Comparison of ENCODE assay signal across 8 cellular contexts in the genomic region with DNA sequence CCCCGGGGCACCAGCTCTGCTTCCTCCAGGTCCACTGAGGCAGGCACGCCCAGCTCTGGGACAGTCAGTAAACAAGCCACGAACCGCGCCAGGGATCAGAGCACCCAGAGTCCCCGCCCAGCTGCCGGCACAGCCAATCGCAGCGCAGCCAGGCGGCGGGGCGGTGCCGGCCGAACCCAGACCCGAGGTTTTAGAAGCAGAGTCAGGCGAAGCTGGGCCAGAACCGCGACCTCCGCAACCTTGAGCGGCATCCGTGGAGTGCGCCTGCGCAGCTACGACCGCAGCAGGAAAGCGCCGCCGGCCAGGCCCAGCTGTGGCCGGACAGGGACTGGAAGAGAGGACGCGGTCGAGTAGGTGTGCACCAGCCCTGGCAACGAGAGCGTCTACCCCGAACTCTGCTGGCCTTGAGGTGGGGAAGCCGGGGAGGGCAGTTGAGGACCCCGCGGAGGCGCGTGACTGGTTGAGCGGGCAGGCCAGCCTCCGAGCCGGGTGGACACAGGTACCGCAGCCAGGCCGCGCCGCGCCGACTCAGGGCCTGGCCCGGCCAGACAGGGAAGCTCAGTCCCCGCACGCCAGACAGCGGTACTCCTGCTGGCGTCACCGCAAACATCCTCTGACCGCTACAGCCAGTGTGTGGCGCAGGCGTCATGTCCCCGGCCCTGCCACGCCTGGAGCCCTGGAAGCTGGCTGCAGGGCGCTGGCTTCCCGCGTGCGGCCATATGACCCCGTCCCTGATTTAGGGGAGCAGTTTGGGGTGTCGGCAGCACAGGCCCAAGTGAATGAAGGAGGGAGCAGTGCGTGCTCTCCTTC. TPM values are rescaled to one million over a fixed set of nuclear protein-coding genes. Genes with fewer than 3 reads are reported as not detected.
A peak's percentile ranks its signal among the peaks of the same experiment; 100 is the strongest.
DNase-seq lines count a peak whose midpoint lies in the region; ATAC-seq lines count a peak whose summit lies in the region.

Gene CTSL (plus strand): TSS at position 220 of the 810 bp plus-strand sequence. CDS start 1,485 bp downstream, outside the sequence.

- H3K4me1 Mint-ChIP-seq in activated CD4-positive, alpha-beta T cell treated with anti-CD3 and anti-CD28 coated beads, Interleukin-2, amount 10 ng/mL, durations not matched to agents 24 days and 14 days = peaks cover 7% of the 10 kb centered on the region
- H3K4me1 Mint-ChIP-seq in dendritic cell treated with granulocyte-macrophage colony-stimulating factor and Interleukin-4, amounts not matched to agents 40 ng/mL and 50 ng/mL, for 4 days (ENCODE audit: low read depth) = peaks cover 76% of the 10 kb centered on the region

- peak within 1 kb of the TSS; percentile 91 for H3K4me3 Mint-ChIP-seq in activated CD4-positive, alpha-beta T cell treated with anti-CD3 and anti-CD28 coated beads, Interleukin-2, amount 10 ng/mL, durations not matched to agents 24 days and 14 days
- H3K4me3 Mint-ChIP-seq in dendritic cell treated with granulocyte-macrophage colony-stimulating factor and Interleukin-4, amounts not matched to agents 40 ng/mL and 50 ng/mL, for 4 days = peak within 1 kb of the TSS; percentile 97

- H3K27ac Mint-ChIP-seq in activated CD4-positive, alpha-beta T cell treated with anti-CD3 and anti-CD28 coated beads, Interleukin-2, amount 10 ng/mL, durations not matched to agents 24 days and 14 days = peak within 1 kb of the TSS; percentile 30
- peak within 1 kb of the TSS; percentile 99 for H3K27ac Mint-ChIP-seq in dendritic cell treated with granulocyte-macrophage colony-stimulating factor and Interleukin-4, amounts not matched to agents 40 ng/mL and 50 ng/mL, for 4 days

- intact Hi-C loops in activated CD4-positive, alpha-beta T cell treated with anti-CD3 and anti-CD28 coated beads, Interleukin-2, amount 10 ng/mL, durations not matched to agents 24 days and 14 days (cut with micrococcal nuclease) = no loop called here
- intact Hi-C loops in dendritic cell treated with granulocyte-macrophage colony-stimulating factor and Interleukin-4, amounts not matched to agents 40 ng/mL and 50 ng/mL, for 4 days (cut with micrococcal nuclease) = loop anchor here (1.0 to 10.0 kb wide), 4 partner anchors 13 to 231 kb away; partner anchors contain the start of gene DAPK1

- peaks cover 30% of the 10 kb centered on the region for H3K27me3 Mint-ChIP-seq in activated CD4-positive, alpha-beta T cell treated with anti-CD3 and anti-CD28 coated beads, Interleukin-2, amount 10 ng/mL, durations not matched to agents 24 days and 14 days
- H3K27me3 Mint-ChIP-seq in dendritic cell treated with granulocyte-macrophage colony-stimulating factor and Interleukin-4, amounts not matched to agents 40 ng/mL and 50 ng/mL, for 4 days = peaks cover 12% of the 10 kb centered on the region

- peak; percentile 51 for ATAC-seq in GM18519 (IDR thresholded peaks at IDR 0.05; ENCODE audit: low FRiP score, unreplicated experiment)
- ATAC-seq in GM19035 (IDR thresholded peaks at IDR 0.05; ENCODE audit: unreplicated experiment) = no peak

- H3K9me3 Mint-ChIP-seq in activated CD4-positive, alpha-beta T cell treated with anti-CD3 and anti-CD28 coated beads, Interleukin-2, amount 10 ng/mL, durations not matched to agents 24 days and 14 days = no peaks in the 10 kb centered on the region
- no peaks in the 10 kb centered on the region for H3K9me3 Mint-ChIP-seq in dendritic cell treated with granulocyte-macrophage colony-stimulating factor and Interleukin-4, amounts not matched to agents 40 ng/mL and 50 ng/mL, for 4 days

- DNase-seq in NCI-H2196 (lab: John Stamatoyannopoulos, UW; ENCODE audit: unreplicated experiment) (peak; percentile 78), kidney glomerular epithelial cell (lab: John Stamatoyannopoulos, UW) (peak; percentile 75), NCI-H146 treated with DMSO at 0.1 percent for 48 hours (lab: John Stamatoyannopoulos, UW; ENCODE audit: unreplicated experiment) (no peak)
- DNase-seq in activated CD4-positive, alpha-beta T cell treated with anti-CD3 and anti-CD28 coated beads, Interleukin-2, amount 10 ng/mL, durations not matched to agents 24 days and 14 days = peak; percentile 82
- DNase-seq in stimulated activated CD4-positive, alpha-beta T cell treated with anti-CD3 and anti-CD28 coated beads, Interleukin-12 subunit alpha, Interleukin-12 subunit beta, amount 100 ng/mL, for 24 hours (ENCODE audit: low read depth in 2 of 2) = peak; percentile 38 to 52

- H3K36me3 Mint-ChIP-seq in activated CD4-positive, alpha-beta T cell treated with anti-CD3 and anti-CD28 coated beads, Interleukin-2, amount 10 ng/mL, durations not matched to agents 24 days and 14 days (ENCODE audit: low read depth) = peaks cover 2% of the 10 kb centered on the region
- H3K36me3 Mint-ChIP-seq in dendritic cell treated with granulocyte-macrophage colony-stimulating factor and Interleukin-4, amounts not matched to agents 40 ng/mL and 50 ng/mL, for 4 days (ENCODE audit: low read depth) = peaks cover 42% of the 10 kb centered on the region

RNA-seq across cellular contexts. Expression of gene CTSL, which starts in this region (rescaled TPM):
- 4.0 and 4.9 TPM in 2 replicates for total RNA-seq in activated CD4-positive, alpha-beta T cell treated with anti-CD3 and anti-CD28 coated beads, Interleukin-2, amount 10 ng/mL, durations not matched to agents 24 days and 14 days
